ENCODE assay signal across 8 cellular contexts in the genomic region with DNA sequence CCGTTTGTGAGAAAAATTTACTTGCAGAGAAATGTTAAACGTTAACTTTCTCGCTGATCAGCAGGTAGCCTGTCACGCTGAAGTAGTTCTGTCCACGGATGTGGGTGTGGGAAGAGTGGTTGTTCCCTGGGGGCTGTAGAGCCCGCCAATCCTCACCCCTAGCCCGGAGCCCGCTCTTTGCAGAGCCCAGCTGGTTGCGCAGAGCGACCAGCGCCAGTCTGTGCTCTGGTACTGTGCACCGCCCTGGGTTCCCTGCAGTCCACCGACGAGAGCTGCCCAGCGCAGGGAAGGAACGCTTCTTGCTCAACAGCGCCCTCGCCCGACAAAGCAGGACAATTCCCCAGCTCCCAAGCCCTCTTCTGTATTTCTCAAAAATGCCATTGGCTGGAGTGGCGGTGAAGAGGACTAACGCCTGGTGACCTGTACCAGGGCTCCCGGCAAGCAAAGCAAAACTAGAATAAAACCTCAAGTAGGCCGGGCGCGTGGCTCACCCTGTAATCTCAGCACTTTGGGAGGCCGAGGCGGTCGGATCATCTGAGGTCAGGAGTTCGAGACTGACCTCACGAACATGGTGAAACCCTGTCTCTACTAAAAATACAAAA. TPM values are rescaled to one million over a fixed set of nuclear protein-coding genes. Genes with fewer than 3 reads are reported as not detected.
DNase-seq lines count a peak whose midpoint lies in the region; ATAC-seq and TF ChIP-seq lines count a peak whose summit lies in the region.

No MANE protein-coding gene starts in this region.

- H3K4me3 ChIP-seq in GM12875 (ENCODE audit: low read depth, low read length) (peak overlapping the region; percentile 32), right cardiac atrium (ENCODE audit: low read length) (no peak overlapping the region), retinal pigment epithelial cell (ENCODE audit: low read length) (peak overlapping the region; percentile 27)

- intact Hi-C loops in right cardiac atrium (cut with DNase I) = no loop called here

- H3K9me3 ChIP-seq in T-helper 17 cell (ENCODE audit: control insufficient read depth, low read length, poor library complexity, severe bottlenecking) (no peaks in the 10 kb centered on the region), right cardiac atrium (ENCODE audit: control insufficient read depth, low read length) (no peaks in the 10 kb centered on the region)

- H3K4me1 ChIP-seq in right cardiac atrium (ENCODE audit: control insufficient read depth, insufficient read depth, low read length) = no peaks in the 10 kb centered on the region

- peaks cover 34% of the 10 kb centered on the region for H3K27me3 Mint-ChIP-seq in T-helper 17 cell

- peak; percentile 78 for DNase-seq in NCI-H146 treated with DMSO at 0.1 percent for 48 hours (lab: John Stamatoyannopoulos, UW; ENCODE audit: unreplicated experiment)
- peak; percentile 58 to 74 (median 63) for DNase-seq in T-helper 17 cell
- DNase-seq in anterior cingulate cortex (lab: John Stamatoyannopoulos, UW) = peak in 54 of 58 donors; percentile 5 to 81 (median 52)
- DNase-seq in right cardiac atrium = peak; percentile 84 to 93 (median 93)
- peak; percentile 60 for DNase-seq in retinal pigment epithelial cell (ENCODE audit: low read depth)
- DNase-seq in T1000 (lab: John Stamatoyannopoulos, UW) = no peak

- TF ChIP-seq CTCF in GM12875 (IDR thresholded peaks at IDR 0.05; ENCODE audit: borderline replicate concordance, insufficient read depth, low read depth, low read length) (peak; percentile 89), retinal pigment epithelial cell (conservative IDR thresholded peaks at IDR 0.05; ENCODE audit: low read depth, low read length) (peak; percentile 93)

- no peaks in the 10 kb centered on the region for H3K27me3 ChIP-seq in right cardiac atrium (ENCODE audit: control insufficient read depth, insufficient read depth)

- H3K27ac ChIP-seq in right cardiac atrium (ENCODE audit: low read length) = no peak overlapping the region

- H3K36me3 Mint-ChIP-seq in T-helper 17 cell (ENCODE audit: low read depth) = peaks cover 2% of the 10 kb centered on the region

- 12% methylated on average over 30 of the region's 30 CpGs for WGBS in right cardiac atrium

- no peak overlapping the region for H3K27ac Mint-ChIP-seq in T-helper 17 cell

- ATAC-seq in HG02870 (IDR thresholded peaks at IDR 0.05; ENCODE audit: unreplicated experiment) (peak; percentile 70), T-helper 17 cell (peak; percentile 93), right cardiac atrium (peak; percentile 95 to 97)

- H3K4me3 Mint-ChIP-seq in T-helper 17 cell = peak overlapping the region; percentile 43

- peaks cover 13% of the 10 kb centered on the region for H3K4me1 Mint-ChIP-seq in T-helper 17 cell

RNA-seq across cellular contexts. Expression of a gene that starts 3.3 kb away (rescaled TPM):
- not detected for total RNA-seq in T-helper 17 cell
- total RNA-seq in right cardiac atrium = not detected
- polyA plus RNA-seq in right cardiac atrium = not detected

RNA-seq across cellular contexts. Expression of a gene that starts 43.4 kb away (rescaled TPM):
- 10 to 100 TPM; 14.4 to 16.3 TPM for total RNA-seq in T-helper 17 cell
- total RNA-seq in right cardiac atrium = 10 to 100 TPM in 2 of 4 donors, 1 to 10 TPM in 2; 8.0 to 11.4 (median 9.6) TPM
- polyA plus RNA-seq in right cardiac atrium = 3.5 TPM
